14 cellular contexts compared by ENCODE assay signal in genomic region chr17:64327201-64327930, GRCh38.
DNase-seq lines count a peak whose midpoint lies in the region; ATAC-seq and TF ChIP-seq lines count a peak whose summit lies in the region.
"Had no signal": no experiment of that assay in that cellular context is flagged by ENCODE, and none has a peak within 500 bp of the region (broad histone marks: within the 10 kb centered on the region; RNA-seq: fewer than 3 reads in every experiment).

No MANE protein-coding gene starts in this region.

- H4K91ac ChIP-seq in mesenchymal stem cell (ENCODE audit: low read length), result no peak overlapping the region

- no peak overlapping the region for H2AK5ac ChIP-seq in mesenchymal stem cell (ENCODE audit: low read length, severe bottlenecking)

- H3K27ac Mint-ChIP-seq in dendritic cell treated with granulocyte-macrophage colony-stimulating factor and Interleukin-4, amounts not matched to agents 40 ng/mL and 50 ng/mL, for 4 days, result peak overlapping the region; percentile 83
- H3K27ac Mint-ChIP-seq: GM23338 had no signal

- H3K27ac ChIP-seq in mesenchymal stem cell (ENCODE audit: low read length, poor library complexity, severe bottlenecking) (no peak overlapping the region), thyroid gland (peak overlapping the region; percentile 2 to 80 (median 50))
- H3K27ac ChIP-seq: SJCRH30 had no signal

- H3K4me3 ChIP-seq in mesenchymal stem cell (ENCODE audit: insufficient read depth in 1 of 2, low read depth in 1 of 2, low read length in 2 of 2) (no peak overlapping the region), thyroid gland (replicated peaks in 1 of 3) (no peak overlapping the region)
- H3K4me3 ChIP-seq: GM23338, SJCRH30 had no signal

- H3K36me3 ChIP-seq in mesenchymal stem cell (ENCODE audit: control insufficient read depth in 1 of 2, insufficient read depth in 2 of 2, low read depth in 1 of 2, low read length in 2 of 2) (peaks cover 0 to 10% of the 10 kb centered on the region in 2 experiments), thyroid gland (no peaks in the 10 kb centered on the region)
- H3K36me3 ChIP-seq: SJCRH30 had no signal

- no peak overlapping the region for H3K18ac ChIP-seq in mesenchymal stem cell (ENCODE audit: low read depth in 1 of 2, low read length in 2 of 2)

- H3K9me3 Mint-ChIP-seq in dendritic cell treated with granulocyte-macrophage colony-stimulating factor and Interleukin-4, amounts not matched to agents 40 ng/mL and 50 ng/mL, for 4 days, result no peaks in the 10 kb centered on the region
- H3K9me3 Mint-ChIP-seq: activated naive CD4-positive, alpha-beta T cell treated with anti-CD3 and anti-CD28 coated beads, Interleukin-2, amount 10 ng/mL, durations not matched to agents 7 days and 5 days; GM23338; IgD-negative memory B cell had no signal

- no peaks in the 10 kb centered on the region for H3K79me1 ChIP-seq in mesenchymal stem cell (replicated peaks; ENCODE audit: low read length, poor library complexity, severe bottlenecking)

- peaks cover 0 to 5% of the 10 kb centered on the region in 2 experiments for H3K27me3 ChIP-seq in mesenchymal stem cell (ENCODE audit: control insufficient read depth in 1 of 2, insufficient read depth in 1 of 2, low read length in 2 of 2)
- H3K27me3 ChIP-seq in thyroid gland, result no peaks in the 10 kb centered on the region
- H3K27me3 ChIP-seq: SJCRH30 had no signal

- no peak overlapping the region for H2BK120ac ChIP-seq in mesenchymal stem cell (ENCODE audit: low read depth, low read length)

- no peaks in the 10 kb centered on the region for H3K27me3 Mint-ChIP-seq in dendritic cell treated with granulocyte-macrophage colony-stimulating factor and Interleukin-4, amounts not matched to agents 40 ng/mL and 50 ng/mL, for 4 days
- H3K27me3 Mint-ChIP-seq: activated naive CD4-positive, alpha-beta T cell treated with anti-CD3 and anti-CD28 coated beads, Interleukin-2, amount 10 ng/mL, durations not matched to agents 7 days and 5 days had no signal

- TF ChIP-seq POLR2A in thyroid gland (IDR thresholded peaks at IDR 0.05), result no peak

- H3K4me3 Mint-ChIP-seq in dendritic cell treated with granulocyte-macrophage colony-stimulating factor and Interleukin-4, amounts not matched to agents 40 ng/mL and 50 ng/mL, for 4 days, result no peak overlapping the region
- H3K4me3 Mint-ChIP-seq: activated naive CD4-positive, alpha-beta T cell treated with anti-CD3 and anti-CD28 coated beads, Interleukin-2, amount 10 ng/mL, durations not matched to agents 7 days and 5 days; GM23338 had no signal

- H2BK15ac ChIP-seq in mesenchymal stem cell (ENCODE audit: low read depth, poor library complexity, severe bottlenecking), result no peak overlapping the region

- peak overlapping the region; percentile 17 for H3K9ac ChIP-seq in mesenchymal stem cell (ENCODE audit: low read length)

- intact Hi-C loops in dendritic cell treated with granulocyte-macrophage colony-stimulating factor and Interleukin-4, amounts not matched to agents 40 ng/mL and 50 ng/mL, for 4 days (cut with micrococcal nuclease), result loop anchor here (10.0 kb wide), 1 partner anchor 167 kb away; the partner anchor contains the start of gene POLG2
- intact Hi-C loops in thyroid gland (cut with DNase I), result no loop called here

- H4K8ac ChIP-seq in mesenchymal stem cell (ENCODE audit: low read length), result no peak overlapping the region

- H3K4me1 Mint-ChIP-seq in dendritic cell treated with granulocyte-macrophage colony-stimulating factor and Interleukin-4, amounts not matched to agents 40 ng/mL and 50 ng/mL, for 4 days (ENCODE audit: low read depth), result peaks cover 37% of the 10 kb centered on the region

- H3K14ac ChIP-seq in mesenchymal stem cell (ENCODE audit: low read length in 2 of 2), result no peak overlapping the region

- H2BK12ac ChIP-seq in mesenchymal stem cell (ENCODE audit: low read length in 2 of 2), result no peak overlapping the region

- no peak overlapping the region for H3K4ac ChIP-seq in mesenchymal stem cell (ENCODE audit: low read depth in 1 of 2, low read length in 2 of 2)

- H3K9me3 ChIP-seq in mesenchymal stem cell (ENCODE audit: control insufficient read depth, low read length) (no peaks in the 10 kb centered on the region), thyroid gland (no peaks in the 10 kb centered on the region)
- H3K9me3 ChIP-seq: SJCRH30 had no signal

- WGBS in mesenchymal stem cell, result 81% methylated on average over 6 of the region's 6 CpGs
- 69 to 73% methylated on average over 6 of the region's 6 CpGs for WGBS in thyroid gland, 2 donors

- no peak overlapping the region for H2AFZ ChIP-seq in mesenchymal stem cell (ENCODE audit: low read depth, low read length)
- H2AFZ ChIP-seq: GM23338 had no signal

- H3K4me2 ChIP-seq in mesenchymal stem cell (ENCODE audit: low read length, poor library complexity, severe bottlenecking), result no peak overlapping the region
- H3K4me2 ChIP-seq: GM23338 had no signal

- no peaks in the 10 kb centered on the region for H3K4me1 ChIP-seq in mesenchymal stem cell (ENCODE audit: control insufficient read depth, insufficient read depth, low read depth, low read length)
- H3K4me1 ChIP-seq in thyroid gland, result peaks cover 11 to 59% of the 10 kb centered on the region in 2 donors

- no peak for TF ChIP-seq CTCF in thyroid gland (IDR thresholded peaks at IDR 0.05)

- DNase-seq in NCI-H82 treated with DMSO at 0.1 percent for 48 hours (lab: John Stamatoyannopoulos, UW; ENCODE audit: unreplicated experiment), result peak; percentile 20
- DNase-seq in mesenchymal stem cell, result no peak
- no peak for DNase-seq in thyroid gland
- no peak for DNase-seq in activated T-cell treated with anti-CD3 and anti-CD28 coated beads, Interleukin-2, amount 50 U/mL, for 1 hour
- DNase-seq in NK-92 (lab: John Stamatoyannopoulos, UW; ENCODE audit: unreplicated experiment), result no peak
- DNase-seq: activated CD4-positive, alpha-beta T cell treated with anti-CD3 and anti-CD28 coated beads for 4 hours; activated naive CD4-positive, alpha-beta T cell treated with anti-CD3 and anti-CD28 coated beads, Interleukin-2, amount 10 ng/mL, durations not matched to agents 7 days and 5 days; retina had no signal

- H3K36me3 Mint-ChIP-seq in dendritic cell treated with granulocyte-macrophage colony-stimulating factor and Interleukin-4, amounts not matched to agents 40 ng/mL and 50 ng/mL, for 4 days (ENCODE audit: low read depth), result peaks cover 48% of the 10 kb centered on the region

- H2BK5ac ChIP-seq in mesenchymal stem cell (ENCODE audit: low read depth, low read length, poor library complexity, severe bottlenecking), result no peak overlapping the region

- no peak overlapping the region for H3K23ac ChIP-seq in mesenchymal stem cell (ENCODE audit: low read length in 2 of 2)

- ATAC-seq in HG02798 (IDR thresholded peaks at IDR 0.05; ENCODE audit: poor library complexity, unreplicated experiment), result no peak
- no peak for ATAC-seq in HG03457 (IDR thresholded peaks at IDR 0.05; ENCODE audit: unreplicated experiment)
- ATAC-seq: GM23338 had no signal
